8 cellular contexts compared by ENCODE assay signal in the genomic region with DNA sequence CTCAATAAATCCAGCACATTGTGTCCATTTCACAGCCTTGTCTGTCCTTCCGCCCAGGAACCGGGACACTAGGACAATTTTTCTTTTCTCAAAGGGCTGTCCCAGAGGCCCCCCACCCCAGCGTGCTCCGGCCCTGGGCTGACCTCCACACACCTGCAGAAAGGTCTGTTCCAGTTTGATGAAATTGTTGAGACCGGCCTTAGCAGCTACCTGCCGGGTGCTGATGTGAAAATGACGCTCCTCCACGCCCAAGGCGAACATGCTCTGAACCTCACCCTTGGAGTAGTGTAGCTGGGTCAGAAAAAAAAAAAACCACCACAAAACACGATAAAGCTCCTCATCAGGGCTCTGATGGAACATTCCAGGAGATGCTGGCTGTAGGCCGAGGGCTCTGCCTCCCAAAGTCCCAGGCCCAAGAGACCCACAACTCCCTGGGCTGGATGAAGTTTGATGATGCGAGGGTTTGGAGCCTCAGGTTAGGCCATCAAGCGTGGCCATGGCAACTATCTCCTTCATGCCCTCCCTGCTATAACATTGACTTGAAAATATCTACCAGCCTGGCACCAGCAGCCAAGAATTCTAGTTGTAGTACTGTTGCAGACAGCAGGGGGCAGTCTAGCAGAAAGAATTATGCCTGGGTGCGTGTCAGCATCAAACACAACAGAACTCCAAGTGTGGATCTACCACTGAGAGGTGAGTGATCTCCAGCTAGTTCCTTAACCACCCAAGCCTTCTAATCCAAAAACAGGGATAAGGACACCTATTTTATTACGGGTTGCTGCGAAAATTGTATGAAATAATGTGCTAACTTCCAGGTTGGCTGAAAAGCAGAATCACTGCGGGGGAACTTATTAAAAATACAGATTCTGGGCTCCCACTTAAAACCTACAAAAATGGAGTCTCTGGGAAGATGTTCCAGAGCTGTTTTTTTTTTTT.
DNase-seq lines count a peak whose midpoint lies in the region; ATAC-seq and TF ChIP-seq lines count a peak whose summit lies in the region.

No MANE protein-coding gene starts in this region.

- no peaks in the 10 kb centered on the region for H3K36me3 Mint-ChIP-seq in activated naive CD4-positive, alpha-beta T cell treated with anti-CD3 and anti-CD28 coated beads, Interleukin-2, amount 50 U/mL, for 72 hours

- DNase-seq in DND-41 = peak; percentile 76
- peak; percentile 16 to 54 for DNase-seq in Kasumi-1 (lab: John Stamatoyannopoulos, UW)
- peak in 1 of 2 donors; percentile 72 for DNase-seq in activated naive CD4-positive, alpha-beta T cell treated with anti-CD3 and anti-CD28 coated beads, Interleukin-2, amount 50 U/mL, for 72 hours (ENCODE audit: low spot score in 2 of 2)
- peak; percentile 65 to 84 for DNase-seq in cardiac muscle cell (ENCODE audit: low read depth in 1 of 2, low spot score in 1 of 2)
- peak; percentile 32 for DNase-seq in retinal pigment epithelial cell (ENCODE audit: low read depth)

- no peaks in the 10 kb centered on the region for H3K79me2 ChIP-seq in DND-41 (ENCODE audit: insufficient read depth, low read length)

- no peak overlapping the region for H3K9ac ChIP-seq in DND-41 (ENCODE audit: low read depth, low read length)

- H3K4me2 ChIP-seq in DND-41 (ENCODE audit: insufficient read depth, low read length) = no peak overlapping the region

- no peaks in the 10 kb centered on the region for H3K9me3 Mint-ChIP-seq in activated naive CD4-positive, alpha-beta T cell treated with anti-CD3 and anti-CD28 coated beads, Interleukin-2, amount 50 U/mL, for 72 hours

- TF ChIP-seq CTCF in DND-41 (IDR thresholded peaks at IDR 0.05; ENCODE audit: borderline replicate concordance, extremely low read depth, low read length, poor library complexity, severe bottlenecking) (peak; percentile 90), cardiac muscle cell (IDR thresholded peaks at IDR 0.05; ENCODE audit: low read depth, low read length) (peak; percentile 71), retinal pigment epithelial cell (conservative IDR thresholded peaks at IDR 0.05; ENCODE audit: low read depth, low read length) (peak; percentile 75)

- H3K4me1 ChIP-seq in DND-41 (ENCODE audit: insufficient read depth, low read length) (no peaks in the 10 kb centered on the region), cardiac muscle cell (ENCODE audit: low read depth) (no peaks in the 10 kb centered on the region)

- no peak overlapping the region for H2AFZ ChIP-seq in DND-41 (ENCODE audit: low read depth, low read length)

- H3K4me3 ChIP-seq in DND-41 (ENCODE audit: low read depth in 1 of 2, low read length in 2 of 2) = no peak overlapping the region
- no peak overlapping the region for H3K4me3 ChIP-seq in cardiac muscle cell
- H3K4me3 ChIP-seq in retinal pigment epithelial cell (ENCODE audit: low read length) = no peak overlapping the region

- ATAC-seq in DND-41 (ENCODE audit: insufficient read depth, low read depth) (peak; percentile 80), SK-N-SH treated with all-trans-retinoic acid at 6 μM for 48 hours (peak; percentile 32; the same call in 2 of the 3 replicates), GM19452 (IDR thresholded peaks at IDR 0.05; ENCODE audit: unreplicated experiment) (no peak), HG03139 (IDR thresholded peaks at IDR 0.05; ENCODE audit: unreplicated experiment) (no peak)
- peak; percentile 66 to 73 for ATAC-seq in activated naive CD4-positive, alpha-beta T cell treated with anti-CD3 and anti-CD28 coated beads, Interleukin-2, amount 50 U/mL, for 72 hours

- peaks cover 2% of the 10 kb centered on the region for H3K27me3 ChIP-seq in DND-41 (ENCODE audit: insufficient read depth, low read length, poor library complexity)
- H3K27me3 ChIP-seq in cardiac muscle cell = no peaks in the 10 kb centered on the region

- no peaks in the 10 kb centered on the region for H3K36me3 ChIP-seq in DND-41 (ENCODE audit: insufficient read depth, low read length)
- no peaks in the 10 kb centered on the region for H3K36me3 ChIP-seq in cardiac muscle cell

- H4K20me1 ChIP-seq in DND-41 (ENCODE audit: insufficient read depth, low read length) = no peaks in the 10 kb centered on the region

- H3K9me3 ChIP-seq in DND-41 (ENCODE audit: insufficient read depth, low read length, severe bottlenecking) (no peaks in the 10 kb centered on the region), cardiac muscle cell (ENCODE audit: low read depth) (no peaks in the 10 kb centered on the region)

- H3K27ac ChIP-seq in DND-41 (ENCODE audit: low read length) (no peak overlapping the region), cardiac muscle cell (no peak overlapping the region)

- H3K27ac Mint-ChIP-seq in activated naive CD4-positive, alpha-beta T cell treated with anti-CD3 and anti-CD28 coated beads, Interleukin-2, amount 50 U/mL, for 72 hours = no peak overlapping the region

TF ChIP-seq in SK-N-SH treated with all-trans-retinoic acid at 6 μM for 48 hours, 23 proteins besides CTCF, POLR2A, EP300 and RAD21:
- TF ChIP-seq PPARA (CRISPR knock-in tag; IDR thresholded peaks at IDR 0.05; ENCODE audit: borderline replicate concordance) (no peak), ZFP30 (CRISPR knock-in tag; IDR thresholded peaks at IDR 0.05) (no peak), ISL1 (CRISPR knock-in tag; IDR thresholded peaks at IDR 0.05) (no peak), ZNF565 (CRISPR knock-in tag; conservative IDR thresholded peaks at IDR 0.05; ENCODE audit: low read depth) (no peak), TCF4 (CRISPR knock-in tag; IDR thresholded peaks at IDR 0.05; ENCODE audit: borderline replicate concordance) (no peak), ZNF70 (CRISPR knock-in tag; IDR thresholded peaks at IDR 0.05) (no peak), ARNTL (CRISPR knock-in tag; IDR thresholded peaks at IDR 0.05; ENCODE audit: borderline replicate concordance, low read depth) (no peak), RARB (CRISPR knock-in tag; IDR thresholded peaks at IDR 0.05) (no peak), CSDC2 (CRISPR knock-in tag; IDR thresholded peaks at IDR 0.05) (no peak), SNAI2 (CRISPR knock-in tag; IDR thresholded peaks at IDR 0.05) (no peak)
- TF ChIP-seq, protein P1, sequence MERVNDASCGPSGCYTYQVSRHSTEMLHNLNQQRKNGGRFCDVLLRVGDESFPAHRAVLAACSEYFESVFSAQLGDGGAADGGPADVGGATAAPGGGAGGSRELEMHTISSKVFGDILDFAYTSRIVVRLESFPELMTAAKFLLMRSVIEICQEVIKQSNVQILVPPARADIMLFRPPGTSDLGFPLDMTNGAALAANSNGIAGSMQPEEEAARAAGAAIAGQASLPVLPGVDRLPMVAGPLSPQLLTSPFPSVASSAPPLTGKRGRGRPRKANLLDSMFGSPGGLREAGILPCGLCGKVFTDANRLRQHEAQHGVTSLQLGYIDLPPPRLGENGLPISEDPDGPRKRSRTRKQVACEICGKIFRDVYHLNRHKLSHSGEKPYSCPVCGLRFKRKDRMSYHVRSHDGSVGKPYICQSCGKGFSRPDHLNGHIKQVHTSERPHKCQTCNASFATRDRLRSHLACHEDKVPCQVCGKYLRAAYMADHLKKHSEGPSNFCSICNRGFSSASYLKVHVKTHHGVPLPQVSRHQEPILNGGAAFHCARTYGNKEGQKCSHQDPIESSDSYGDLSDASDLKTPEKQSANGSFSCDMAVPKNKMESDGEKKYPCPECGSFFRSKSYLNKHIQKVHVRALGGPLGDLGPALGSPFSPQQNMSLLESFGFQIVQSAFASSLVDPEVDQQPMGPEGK (CRISPR knock-in tag; IDR thresholded peaks at IDR 0.05; ENCODE audit: borderline replicate concordance) = no peak
- TF ChIP-seq, protein P2, sequence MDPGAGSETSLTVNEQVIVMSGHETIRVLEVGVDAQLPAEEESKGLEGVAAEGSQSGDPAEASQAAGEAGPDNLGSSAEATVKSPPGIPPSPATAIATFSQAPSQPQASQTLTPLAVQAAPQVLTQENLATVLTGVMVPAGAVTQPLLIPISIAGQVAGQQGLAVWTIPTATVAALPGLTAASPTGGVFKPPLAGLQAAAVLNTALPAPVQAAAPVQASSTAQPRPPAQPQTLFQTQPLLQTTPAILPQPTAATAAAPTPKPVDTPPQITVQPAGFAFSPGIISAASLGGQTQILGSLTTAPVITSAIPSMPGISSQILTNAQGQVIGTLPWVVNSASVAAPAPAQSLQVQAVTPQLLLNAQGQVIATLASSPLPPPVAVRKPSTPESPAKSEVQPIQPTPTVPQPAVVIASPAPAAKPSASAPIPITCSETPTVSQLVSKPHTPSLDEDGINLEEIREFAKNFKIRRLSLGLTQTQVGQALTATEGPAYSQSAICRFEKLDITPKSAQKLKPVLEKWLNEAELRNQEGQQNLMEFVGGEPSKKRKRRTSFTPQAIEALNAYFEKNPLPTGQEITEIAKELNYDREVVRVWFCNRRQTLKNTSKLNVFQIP (CRISPR knock-in tag; IDR thresholded peaks at IDR 0.05; ENCODE audit: borderline replicate concordance, low read depth) = no peak
- TF ChIP-seq, protein P3, sequence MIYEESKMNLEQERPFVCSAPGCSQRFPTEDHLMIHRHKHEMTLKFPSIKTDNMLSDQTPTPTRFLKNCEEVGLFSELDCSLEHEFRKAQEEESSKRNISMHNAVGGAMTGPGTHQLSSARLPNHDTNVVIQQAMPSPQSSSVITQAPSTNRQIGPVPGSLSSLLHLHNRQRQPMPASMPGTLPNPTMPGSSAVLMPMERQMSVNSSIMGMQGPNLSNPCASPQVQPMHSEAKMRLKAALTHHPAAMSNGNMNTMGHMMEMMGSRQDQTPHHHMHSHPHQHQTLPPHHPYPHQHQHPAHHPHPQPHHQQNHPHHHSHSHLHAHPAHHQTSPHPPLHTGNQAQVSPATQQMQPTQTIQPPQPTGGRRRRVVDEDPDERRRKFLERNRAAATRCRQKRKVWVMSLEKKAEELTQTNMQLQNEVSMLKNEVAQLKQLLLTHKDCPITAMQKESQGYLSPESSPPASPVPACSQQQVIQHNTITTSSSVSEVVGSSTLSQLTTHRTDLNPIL (CRISPR knock-in tag; IDR thresholded peaks at IDR 0.05; ENCODE audit: low read depth) = no peak
- TF ChIP-seq, protein P4, sequence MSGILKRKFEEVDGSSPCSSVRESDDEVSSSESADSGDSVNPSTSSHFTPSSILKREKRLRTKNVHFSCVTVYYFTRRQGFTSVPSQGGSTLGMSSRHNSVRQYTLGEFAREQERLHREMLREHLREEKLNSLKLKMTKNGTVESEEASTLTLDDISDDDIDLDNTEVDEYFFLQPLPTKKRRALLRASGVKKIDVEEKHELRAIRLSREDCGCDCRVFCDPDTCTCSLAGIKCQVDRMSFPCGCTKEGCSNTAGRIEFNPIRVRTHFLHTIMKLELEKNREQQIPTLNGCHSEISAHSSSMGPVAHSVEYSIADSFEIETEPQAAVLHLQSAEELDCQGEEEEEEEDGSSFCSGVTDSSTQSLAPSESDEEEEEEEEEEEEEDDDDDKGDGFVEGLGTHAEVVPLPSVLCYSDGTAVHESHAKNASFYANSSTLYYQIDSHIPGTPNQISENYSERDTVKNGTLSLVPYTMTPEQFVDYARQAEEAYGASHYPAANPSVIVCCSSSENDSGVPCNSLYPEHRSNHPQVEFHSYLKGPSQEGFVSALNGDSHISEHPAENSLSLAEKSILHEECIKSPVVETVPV (CRISPR knock-in tag; IDR thresholded peaks at IDR 0.05) = no peak

Comparison
In these comparisons a context has a peak if more than half of its experiments do, and no peak if none do; other contexts are left out.
1. ATAC-seq: peak in DND-41 (single experiment), SK-N-SH treated with all-trans-retinoic acid at 6 μM for 48 hours (single experiment) and activated naive CD4-positive, alpha-beta T cell treated with anti-CD3 and anti-CD28 coated beads, Interleukin-2, amount 50 U/mL, for 72 hours (2 of 2); none in GM19452 (single experiment) and HG03139 (single experiment).
2. Peak in every context shown above with its lines, with median percentiles within 50 percentile points of each other: CTCF ChIP-seq.